Comparison of ENCODE assay signal across 1 cellular context in the genomic region with DNA sequence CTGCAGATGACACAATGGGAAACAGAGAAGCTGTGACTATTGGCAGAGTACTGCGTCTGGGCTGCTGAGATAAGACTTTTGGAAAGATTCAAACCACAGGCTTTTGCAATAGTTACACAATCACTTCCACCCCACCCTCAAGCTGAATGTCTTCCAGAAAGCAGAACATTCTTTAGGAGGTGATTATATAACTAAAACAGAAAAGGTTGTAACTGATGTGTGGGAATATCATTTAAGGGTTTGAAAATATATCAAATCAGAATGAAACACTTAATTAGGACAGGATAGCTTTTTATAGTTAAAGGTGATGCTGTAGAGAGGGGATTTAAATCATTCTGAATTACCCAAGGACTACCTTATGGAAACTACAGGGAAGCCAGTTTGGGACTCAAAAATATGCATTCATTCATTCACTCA.
TF ChIP-seq lines count a peak whose summit lies in the region.

No MANE protein-coding gene starts in this region.

TF ChIP-seq in K562, 482 proteins besides CTCF, POLR2A, EP300 and RAD21 (continued from another document and continues in another):
- no peak for TF ChIP-seq PBX2 (CRISPR knock-in tag; IDR thresholded peaks at IDR 0.05; ENCODE audit: low read depth)
- TF ChIP-seq PBX2 (tag; conservative IDR thresholded peaks at IDR 0.05; ENCODE audit: low read depth) = peak; percentile 79
- TF ChIP-seq GTF2E2 (tag; IDR thresholded peaks at IDR 0.05) = peak; percentile 50; the same call in 1 of the 2 replicates
- TF ChIP-seq KLF1 (tag; IDR thresholded peaks at IDR 0.05) = peak; percentile 92
- peak; percentile 89 for TF ChIP-seq PYGO2 (tag; IDR thresholded peaks at IDR 0.05)
- TF ChIP-seq, protein P1, sequence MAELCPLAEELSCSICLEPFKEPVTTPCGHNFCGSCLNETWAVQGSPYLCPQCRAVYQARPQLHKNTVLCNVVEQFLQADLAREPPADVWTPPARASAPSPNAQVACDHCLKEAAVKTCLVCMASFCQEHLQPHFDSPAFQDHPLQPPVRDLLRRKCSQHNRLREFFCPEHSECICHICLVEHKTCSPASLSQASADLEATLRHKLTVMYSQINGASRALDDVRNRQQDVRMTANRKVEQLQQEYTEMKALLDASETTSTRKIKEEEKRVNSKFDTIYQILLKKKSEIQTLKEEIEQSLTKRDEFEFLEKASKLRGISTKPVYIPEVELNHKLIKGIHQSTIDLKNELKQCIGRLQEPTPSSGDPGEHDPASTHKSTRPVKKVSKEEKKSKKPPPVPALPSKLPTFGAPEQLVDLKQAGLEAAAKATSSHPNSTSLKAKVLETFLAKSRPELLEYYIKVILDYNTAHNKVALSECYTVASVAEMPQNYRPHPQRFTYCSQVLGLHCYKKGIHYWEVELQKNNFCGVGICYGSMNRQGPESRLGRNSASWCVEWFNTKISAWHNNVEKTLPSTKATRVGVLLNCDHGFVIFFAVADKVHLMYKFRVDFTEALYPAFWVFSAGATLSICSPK (IDR thresholded peaks at IDR 0.05; ENCODE audit: borderline replicate concordance) = no peak
- peak; percentile 79 to 100; a peak in 3 of 4 replicates for TF ChIP-seq TBL1XR1 (IDR thresholded peaks at IDR 0.05; ENCODE audit: low read length in 2 of 2)
- no peak for TF ChIP-seq ZFX (CRISPR knock-in tag; IDR thresholded peaks at IDR 0.05)
- TF ChIP-seq MEF2D (tag; conservative IDR thresholded peaks at IDR 0.05; ENCODE audit: low read depth) = 0 out of 2 replicates have a peak, but pooled peaks have one; percentile 74
- TF ChIP-seq ZNF354B (CRISPR knock-in tag; IDR thresholded peaks at IDR 0.05) = peak; percentile 72
- TF ChIP-seq CBX3 (IDR thresholded peaks at IDR 0.05; ENCODE audit: borderline replicate concordance in 1 of 2, low read length in 2 of 2) = peak in 1 of 2 experiments; percentile 58; a peak in 1 of 3 replicates
- peak; percentile 90 for TF ChIP-seq SMAD3 (CRISPR knock-in tag; conservative IDR thresholded peaks at IDR 0.05)
- TF ChIP-seq RFX1 (IDR thresholded peaks at IDR 0.05) = no peak
- peak; percentile 97 for TF ChIP-seq TCF3 (CRISPR knock-in tag; IDR thresholded peaks at IDR 0.05)
- peak; percentile 82 for TF ChIP-seq JUN (IDR thresholded peaks at IDR 0.05; ENCODE audit: borderline replicate concordance, low read depth, low read length)
- TF ChIP-seq JUN (CRISPR knock-in tag; IDR thresholded peaks at IDR 0.05; ENCODE audit: borderline replicate concordance) = no peak
- TF ChIP-seq, protein P2, sequence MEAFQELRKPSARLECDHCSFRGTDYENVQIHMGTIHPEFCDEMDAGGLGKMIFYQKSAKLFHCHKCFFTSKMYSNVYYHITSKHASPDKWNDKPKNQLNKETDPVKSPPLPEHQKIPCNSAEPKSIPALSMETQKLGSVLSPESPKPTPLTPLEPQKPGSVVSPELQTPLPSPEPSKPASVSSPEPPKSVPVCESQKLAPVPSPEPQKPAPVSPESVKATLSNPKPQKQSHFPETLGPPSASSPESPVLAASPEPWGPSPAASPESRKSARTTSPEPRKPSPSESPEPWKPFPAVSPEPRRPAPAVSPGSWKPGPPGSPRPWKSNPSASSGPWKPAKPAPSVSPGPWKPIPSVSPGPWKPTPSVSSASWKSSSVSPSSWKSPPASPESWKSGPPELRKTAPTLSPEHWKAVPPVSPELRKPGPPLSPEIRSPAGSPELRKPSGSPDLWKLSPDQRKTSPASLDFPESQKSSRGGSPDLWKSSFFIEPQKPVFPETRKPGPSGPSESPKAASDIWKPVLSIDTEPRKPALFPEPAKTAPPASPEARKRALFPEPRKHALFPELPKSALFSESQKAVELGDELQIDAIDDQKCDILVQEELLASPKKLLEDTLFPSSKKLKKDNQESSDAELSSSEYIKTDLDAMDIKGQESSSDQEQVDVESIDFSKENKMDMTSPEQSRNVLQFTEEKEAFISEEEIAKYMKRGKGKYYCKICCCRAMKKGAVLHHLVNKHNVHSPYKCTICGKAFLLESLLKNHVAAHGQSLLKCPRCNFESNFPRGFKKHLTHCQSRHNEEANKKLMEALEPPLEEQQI (IDR thresholded peaks at IDR 0.05) = peak; percentile 74
- no peak; the same call in 1 of the 2 replicates for TF ChIP-seq ZNF584 (CRISPR knock-in tag; IDR thresholded peaks at IDR 0.05; ENCODE audit: low read depth)
- TF ChIP-seq YY1 (IDR thresholded peaks at IDR 0.05; ENCODE audit: borderline replicate concordance in 1 of 3, control insufficient read depth in 1 of 3, extremely low read depth in 1 of 3, insufficient read depth in 3 of 3, insufficient read length in 1 of 3, insufficient replicate concordance in 2 of 3, low read depth in 1 of 3, low read length in 2 of 3) = peak in 1 of 3 experiments; percentile 19
- TF ChIP-seq, protein P3, sequence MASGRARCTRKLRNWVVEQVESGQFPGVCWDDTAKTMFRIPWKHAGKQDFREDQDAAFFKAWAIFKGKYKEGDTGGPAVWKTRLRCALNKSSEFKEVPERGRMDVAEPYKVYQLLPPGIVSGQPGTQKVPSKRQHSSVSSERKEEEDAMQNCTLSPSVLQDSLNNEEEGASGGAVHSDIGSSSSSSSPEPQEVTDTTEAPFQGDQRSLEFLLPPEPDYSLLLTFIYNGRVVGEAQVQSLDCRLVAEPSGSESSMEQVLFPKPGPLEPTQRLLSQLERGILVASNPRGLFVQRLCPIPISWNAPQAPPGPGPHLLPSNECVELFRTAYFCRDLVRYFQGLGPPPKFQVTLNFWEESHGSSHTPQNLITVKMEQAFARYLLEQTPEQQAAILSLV (tag; IDR thresholded peaks at IDR 0.05) = peak; percentile 97
- TF ChIP-seq ZNF444 (CRISPR knock-in tag; IDR thresholded peaks at IDR 0.05) = peak; percentile 58; the same call in 1 of the 2 replicates
- peak; percentile 97 for TF ChIP-seq CCNT2 (IDR thresholded peaks at IDR 0.05; ENCODE audit: borderline replicate concordance, extremely low read depth, insufficient read length, low read depth, low read length)
- TF ChIP-seq ZNF239 (CRISPR knock-in tag; IDR thresholded peaks at IDR 0.05) = peak; percentile 58
- peak; percentile 75; the same call in 1 of the 2 replicates for TF ChIP-seq FOXJ2 (tag; IDR thresholded peaks at IDR 0.05)
- TF ChIP-seq ETV1 (tag; conservative IDR thresholded peaks at IDR 0.05; ENCODE audit: low read depth) = peak; percentile 88
- TF ChIP-seq RNF2 (IDR thresholded peaks at IDR 0.05) = peak; percentile 91
- TF ChIP-seq, protein P4, sequence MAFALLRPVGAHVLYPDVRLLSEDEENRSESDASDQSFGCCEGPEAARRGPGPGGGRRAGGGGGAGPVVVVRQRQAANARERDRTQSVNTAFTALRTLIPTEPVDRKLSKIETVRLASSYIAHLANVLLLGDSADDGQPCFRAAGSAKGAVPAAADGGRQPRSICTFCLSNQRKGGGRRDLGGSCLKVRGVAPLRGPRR (CRISPR knock-in tag; IDR thresholded peaks at IDR 0.05) = no peak
- 0 out of 2 replicates have a peak, but pooled peaks have one; percentile 29 for TF ChIP-seq TFAP4 (CRISPR knock-in tag; IDR thresholded peaks at IDR 0.05; ENCODE audit: borderline replicate concordance)
- TF ChIP-seq, protein P5, sequence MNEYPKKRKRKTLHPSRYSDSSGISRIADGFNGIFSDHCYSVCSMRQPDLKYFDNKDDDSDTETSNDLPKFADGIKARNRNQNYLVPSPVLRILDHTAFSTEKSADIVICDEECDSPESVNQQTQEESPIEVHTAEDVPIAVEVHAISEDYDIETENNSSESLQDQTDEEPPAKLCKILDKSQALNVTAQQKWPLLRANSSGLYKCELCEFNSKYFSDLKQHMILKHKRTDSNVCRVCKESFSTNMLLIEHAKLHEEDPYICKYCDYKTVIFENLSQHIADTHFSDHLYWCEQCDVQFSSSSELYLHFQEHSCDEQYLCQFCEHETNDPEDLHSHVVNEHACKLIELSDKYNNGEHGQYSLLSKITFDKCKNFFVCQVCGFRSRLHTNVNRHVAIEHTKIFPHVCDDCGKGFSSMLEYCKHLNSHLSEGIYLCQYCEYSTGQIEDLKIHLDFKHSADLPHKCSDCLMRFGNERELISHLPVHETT (CRISPR knock-in tag; conservative IDR thresholded peaks at IDR 0.05 in 1 of 2, IDR thresholded peaks at IDR 0.05 in 1 of 2) = peak in 1 of 2 experiments; percentile 91; a peak in 2 of 4 replicates
- peak; percentile 99 for TF ChIP-seq TEAD4 (IDR thresholded peaks at IDR 0.05; ENCODE audit: low read length)
- no peak for TF ChIP-seq TEAD4 (CRISPR knock-in tag; IDR thresholded peaks at IDR 0.05; ENCODE audit: borderline replicate concordance)
- 0 out of 2 replicates have a peak, but pooled peaks have one; percentile 35 for TF ChIP-seq EGR1 (conservative IDR thresholded peaks at IDR 0.05)
- TF ChIP-seq ATF3 (IDR thresholded peaks at IDR 0.05) = peak; percentile 94
- no peak; the same call in 1 of the 2 replicates for TF ChIP-seq ATF3 (CRISPR knock-in tag; conservative IDR thresholded peaks at IDR 0.05)
- peak in 1 of 2 experiments; percentile 96; a peak in 2 of 4 replicates for TF ChIP-seq MLLT1 (IDR thresholded peaks at IDR 0.05)
- peak; percentile 65; the same call in 1 of the 2 replicates for TF ChIP-seq BHLHE40 (IDR thresholded peaks at IDR 0.05; ENCODE audit: low read length)
- no peak for TF ChIP-seq USF1 (CRISPR knock-in tag; IDR thresholded peaks at IDR 0.05)
- peak; percentile 25; the same call in 1 of the 2 replicates for TF ChIP-seq ELF1 (tag; IDR thresholded peaks at IDR 0.05)
- peak; percentile 98 for TF ChIP-seq HDAC3 (IDR thresholded peaks at IDR 0.05; ENCODE audit: borderline replicate concordance, partially characterized antibody)
- TF ChIP-seq SP1 (CRISPR knock-in tag; IDR thresholded peaks at IDR 0.05) = no peak
- TF ChIP-seq, protein P6, sequence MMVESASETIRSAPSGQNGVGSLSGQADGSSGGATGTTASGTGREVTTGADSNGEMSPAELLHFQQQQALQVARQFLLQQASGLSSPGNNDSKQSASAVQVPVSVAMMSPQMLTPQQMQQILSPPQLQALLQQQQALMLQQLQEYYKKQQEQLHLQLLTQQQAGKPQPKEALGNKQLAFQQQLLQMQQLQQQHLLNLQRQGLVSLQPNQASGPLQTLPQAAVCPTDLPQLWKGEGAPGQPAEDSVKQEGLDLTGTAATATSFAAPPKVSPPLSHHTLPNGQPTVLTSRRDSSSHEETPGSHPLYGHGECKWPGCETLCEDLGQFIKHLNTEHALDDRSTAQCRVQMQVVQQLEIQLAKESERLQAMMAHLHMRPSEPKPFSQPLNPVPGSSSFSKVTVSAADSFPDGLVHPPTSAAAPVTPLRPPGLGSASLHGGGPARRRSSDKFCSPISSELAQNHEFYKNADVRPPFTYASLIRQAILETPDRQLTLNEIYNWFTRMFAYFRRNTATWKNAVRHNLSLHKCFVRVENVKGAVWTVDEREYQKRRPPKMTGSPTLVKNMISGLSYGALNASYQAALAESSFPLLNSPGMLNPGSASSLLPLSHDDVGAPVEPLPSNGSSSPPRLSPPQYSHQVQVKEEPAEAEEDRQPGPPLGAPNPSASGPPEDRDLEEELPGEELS (CRISPR knock-in tag; IDR thresholded peaks at IDR 0.05; ENCODE audit: borderline replicate concordance) = no peak
- peak; percentile 72; the same call in 1 of the 2 replicates for TF ChIP-seq ZNF175 (CRISPR knock-in tag; IDR thresholded peaks at IDR 0.05; ENCODE audit: low read depth)
- no peak for TF ChIP-seq ATF1 (CRISPR knock-in tag; IDR thresholded peaks at IDR 0.05)
- TF ChIP-seq ATF1 (tag; IDR thresholded peaks at IDR 0.05) = peak; percentile 83
- peak; percentile 91 for TF ChIP-seq FOSL1 (tag; conservative IDR thresholded peaks at IDR 0.05)
